ENCODE assay signal across 8 cellular contexts in the genomic region with DNA sequence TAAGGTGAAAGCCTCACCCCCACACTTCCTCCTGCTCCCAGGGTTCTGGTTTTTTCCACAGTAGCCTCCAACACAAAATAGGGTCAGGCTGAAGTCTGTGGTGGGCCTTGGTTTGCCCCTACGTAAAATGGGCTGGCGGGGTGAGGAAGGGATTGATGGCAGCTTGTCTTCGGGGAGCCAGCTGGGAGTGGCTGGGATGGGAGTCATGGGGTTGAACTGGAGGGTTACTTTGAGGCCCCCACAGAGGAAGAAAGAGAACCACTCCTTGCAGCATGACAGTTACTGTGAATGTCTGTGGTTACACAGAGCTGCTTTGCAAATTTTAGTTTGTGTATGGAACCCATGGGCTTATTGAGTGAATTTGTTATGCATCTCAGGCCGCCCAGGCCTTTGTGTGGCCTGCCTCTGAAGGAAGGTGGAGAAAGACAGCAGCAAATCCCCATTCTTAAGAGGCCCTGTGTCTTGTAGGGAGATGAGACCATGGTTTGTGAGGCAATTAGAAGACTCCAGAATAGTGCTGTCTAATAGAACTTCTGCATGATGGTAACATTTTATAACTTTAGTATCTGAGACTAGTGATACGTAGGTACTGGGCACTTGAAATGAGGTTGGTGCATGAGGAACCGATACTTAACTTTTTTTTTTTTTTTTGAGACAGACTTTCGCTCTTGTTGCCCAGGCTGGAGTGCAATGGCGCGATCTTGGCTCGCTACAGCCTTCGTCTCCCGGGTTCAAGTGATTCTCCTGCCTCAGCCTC. TPM values are rescaled to one million over a fixed set of nuclear protein-coding genes. Genes with fewer than 3 reads are reported as not detected.
DNase-seq lines count a peak whose midpoint lies in the region; ATAC-seq, FAIRE-seq and TF ChIP-seq lines count a peak whose summit lies in the region.

No MANE protein-coding gene starts in this region.

- TF ChIP-seq POLR2A in GM19193 (IDR thresholded peaks at IDR 0.05; ENCODE audit: extremely low read depth, insufficient read depth, insufficient read length): peak; percentile 30

- no peaks in the 10 kb centered on the region for H3K9me2 ChIP-seq in PC-9 (ENCODE audit: insufficient read depth)

- no peaks in the 10 kb centered on the region for H3K9me3 ChIP-seq in PC-9 (ENCODE audit: insufficient read depth, low read depth)

- peaks cover 8% of the 10 kb centered on the region; the same call in 1 of the 2 replicates for H3K4me1 ChIP-seq in PC-9 (replicated peaks; ENCODE audit: insufficient read depth)

- CTCF ChIA-PET in activated B cell treated with CpG ODN at 0.5 μM for 24 hours (lab: Charles Lee) (interaction anchor here (1.2 kb wide), 1 partner anchor 141 kb away, joined by 4 read pairs; no protein-coding TSS in a partner anchor), PC-9 (lab: Charles Lee) (no interaction called here)

- no peak overlapping the region for H2AFZ ChIP-seq in PC-9

- peak overlapping the region; percentile 78 for H3K4me3 Mint-ChIP-seq in activated B cell treated with CpG ODN at 0.5 μM for 24 hours
- H3K4me3 Mint-ChIP-seq in progenitor cell of endocrine pancreas (ENCODE audit: low read depth): no peak overlapping the region

- H3K36me3 Mint-ChIP-seq in activated B cell treated with CpG ODN at 0.5 μM for 24 hours (ENCODE audit: low read depth): peaks cover 38% of the 10 kb centered on the region
- peaks cover 8% of the 10 kb centered on the region for H3K36me3 Mint-ChIP-seq in progenitor cell of endocrine pancreas (ENCODE audit: insufficient read depth)

- no TSS peak for BruUV-seq in PC-9 (replicated peaks; lab: Mats Ljungman, UMichigan)

- H3F3A ChIP-seq in PC-9 (ENCODE audit: insufficient read depth, low read depth): no peaks in the 10 kb centered on the region

- no peak overlapping the region for H3K27ac ChIP-seq in PC-9

- H3K4me3 ChIP-seq in PC-9: no peak overlapping the region

- H3K27me3 Mint-ChIP-seq in activated B cell treated with CpG ODN at 0.5 μM for 24 hours: no peaks in the 10 kb centered on the region
- no peaks in the 10 kb centered on the region for H3K27me3 Mint-ChIP-seq in progenitor cell of endocrine pancreas

- H3K4me1 Mint-ChIP-seq in activated B cell treated with CpG ODN at 0.5 μM for 24 hours: peaks cover 68% of the 10 kb centered on the region
- peaks cover 13% of the 10 kb centered on the region for H3K4me1 Mint-ChIP-seq in progenitor cell of endocrine pancreas (ENCODE audit: low read depth)

- intact Hi-C loops in activated B cell treated with CpG ODN at 0.5 μM for 24 hours (cut with micrococcal nuclease) (loop anchor here (1.0 kb wide), 1 partner anchor 8 kb away; a partner anchor contains a TSS), PC-9 (cut with micrococcal nuclease; ENCODE audit: unreplicated experiment) (no loop called here)

- peak overlapping the region; percentile 98 for H3K27ac Mint-ChIP-seq in activated B cell treated with CpG ODN at 0.5 μM for 24 hours
- peak overlapping the region; percentile 65 for H3K27ac Mint-ChIP-seq in progenitor cell of endocrine pancreas

- H3K36me3 ChIP-seq in PC-9 (ENCODE audit: low read depth): no peaks in the 10 kb centered on the region

- FAIRE-seq in HTR-8/SVneo (lab: Jason Lieb, UNC): no peak

- TF ChIP-seq CTCF in activated B cell treated with CpG ODN at 0.5 μM for 24 hours (IDR thresholded peaks at IDR 0.05) (no peak), progenitor cell of endocrine pancreas (IDR thresholded peaks at IDR 0.05; ENCODE audit: unreplicated experiment) (no peak), PC-9 (conservative IDR thresholded peaks at IDR 0.05) (no peak)

- H3K79me2 ChIP-seq in PC-9 (ENCODE audit: low read depth): peaks cover 66% of the 10 kb centered on the region

- POLR2A ChIA-PET in activated B cell treated with CpG ODN at 0.5 μM for 24 hours (lab: Charles Lee) (interaction anchor here (0.7 to 4.7 kb wide), 7 partner anchors 8 to 62 kb away, joined by 3 to 30 read pairs (median 7); a partner anchor contains a TSS), PC-9 (lab: Charles Lee; ENCODE audit: unreplicated experiment) (no interaction called here)

- H3K4me2 ChIP-seq in PC-9: no peak overlapping the region

- H4K20me1 ChIP-seq in PC-9 (ENCODE audit: insufficient read depth): peaks cover 54% of the 10 kb centered on the region

- H3K9me3 Mint-ChIP-seq in activated B cell treated with CpG ODN at 0.5 μM for 24 hours (no peaks in the 10 kb centered on the region), progenitor cell of endocrine pancreas (ENCODE audit: low read depth) (no peaks in the 10 kb centered on the region)

- peak; percentile 58 for ATAC-seq in HG02852 (IDR thresholded peaks at IDR 0.05; ENCODE audit: unreplicated experiment)
- ATAC-seq in activated B cell treated with CpG ODN at 0.5 μM for 24 hours (ENCODE audit: low read depth): peak; percentile 57

- H3K27me3 ChIP-seq in PC-9 (ENCODE audit: insufficient read depth, low read depth): no peaks in the 10 kb centered on the region

- no peak for DNase-seq in activated B cell treated with CpG ODN at 0.5 μM for 24 hours
- no peak for DNase-seq in progenitor cell of endocrine pancreas (ENCODE audit: low spot score, unreplicated experiment)
- no peak for DNase-seq in HTR-8/SVneo (ENCODE audit: insufficient read length, low spot score)
- no peak for DNase-seq in activated CD4-positive, alpha-beta T cell treated with anti-CD3 and anti-CD28 coated beads for 48 hours
- DNase-seq in NCI-H774 (lab: John Stamatoyannopoulos, UW): no peak
- no peak for DNase-seq in PC-9

RNA-seq across cellular contexts. Expression of a gene that starts 8.1 kb away (rescaled TPM):
- total RNA-seq in activated B cell treated with CpG ODN at 0.5 μM for 24 hours: 48.2 and 52.5 TPM in 2 replicates
- 66.1 and 69.1 TPM in 2 replicates for total RNA-seq in progenitor cell of endocrine pancreas
- 59.8 and 73.0 TPM in 2 replicates for total RNA-seq in PC-9 (2021)
